Comparison of ENCODE assay signal across 24 cellular contexts in genomic region chr1:64030411-64030810, GRCh38.
"Had no signal": no experiment of that assay in that cellular context is flagged by ENCODE, and none has a peak within 500 bp of the region (broad histone marks: within the 10 kb centered on the region; RNA-seq: fewer than 3 reads in every experiment).

No MANE protein-coding gene starts in this region.

- H3K9me3 Mint-ChIP-seq: natural killer cell treated with Interleukin-12 subunit alpha and Interleukin-12 subunit beta and Interleukin-15 and Interleukin-18, amount 100 ng/mL, for 72 hours had no signal

- H3K4me3 Mint-ChIP-seq: memory B cell; mesothelial cell of epicardium; naive B cell; natural killer cell treated with Interleukin-12 subunit alpha and Interleukin-12 subunit beta and Interleukin-15 and Interleukin-18, amount 100 ng/mL, for 72 hours; neural crest cell; stimulated activated memory B cell treated with anti-CD40 and anti-IgM and Interleukin-4, amounts not matched to agents 10 μg/mL and 1 μg/mL and 100 μg/mL, for 72 hours had no signal

- H3K36me3 ChIP-seq: neutrophil, prostate gland, sigmoid colon, thoracic aorta, tibial nerve, upper lobe of left lung had no signal

- DNase-seq: cerebellar nuclear complex; cortex of kidney; dorsolateral prefrontal cortex; effector CD4-positive, alpha-beta T cell; head of caudate nucleus; kidney; left colon; mucosa of descending colon; naive B cell; right cardiac atrium; sigmoid colon; stimulated activated CD4-positive, alpha-beta T cell treated with anti-CD3 and anti-CD28 coated beads, Interleukin-4, amount 100 ng/mL, for 4 hours; stimulated activated naive CD8-positive, alpha-beta T cell treated with anti-CD3 and anti-CD28 coated beads, Interleukin-15, Interleukin-2, amounts not matched to agents 100 U/mL and 50 U/mL, for 24 hours; upper lobe of left lung had no signal

- H3K4me1 Mint-ChIP-seq: memory B cell; naive B cell; neural crest cell; stimulated activated memory B cell treated with anti-CD40 and anti-IgM and Interleukin-4, amounts not matched to agents 10 μg/mL and 1 μg/mL and 100 μg/mL, for 72 hours had no signal

- H3K27me3 Mint-ChIP-seq: naive B cell; stimulated activated memory B cell treated with anti-CD40 and anti-IgM and Interleukin-4, amounts not matched to agents 10 μg/mL and 1 μg/mL and 100 μg/mL, for 72 hours had no signal

- H3K4me1 ChIP-seq: prostate gland, upper lobe of left lung had no signal

- H3K36me3 Mint-ChIP-seq: memory B cell; naive B cell; natural killer cell treated with Interleukin-12 subunit alpha and Interleukin-12 subunit beta and Interleukin-15 and Interleukin-18, amount 100 ng/mL, for 72 hours; stimulated activated memory B cell treated with anti-CD40 and anti-IgM and Interleukin-4, amounts not matched to agents 10 μg/mL and 1 μg/mL and 100 μg/mL, for 72 hours had no signal

- H3K27ac ChIP-seq: dorsolateral prefrontal cortex, neutrophil, prostate gland, sigmoid colon, thoracic aorta, tibial nerve, upper lobe of left lung had no signal

- H3K4me3 ChIP-seq: dorsolateral prefrontal cortex, lung, mucosa of descending colon, prostate gland, sigmoid colon, thoracic aorta, tibial nerve, upper lobe of left lung had no signal

- H3K27me3 ChIP-seq: neutrophil, sigmoid colon, tibial nerve, upper lobe of left lung had no signal

- H3K27ac Mint-ChIP-seq: memory B cell; naive B cell; natural killer cell treated with Interleukin-12 subunit alpha and Interleukin-12 subunit beta and Interleukin-15 and Interleukin-18, amount 100 ng/mL, for 72 hours; stimulated activated memory B cell treated with anti-CD40 and anti-IgM and Interleukin-4, amounts not matched to agents 10 μg/mL and 1 μg/mL and 100 μg/mL, for 72 hours had no signal

- ATAC-seq: left colon; mucosa of descending colon; natural killer cell treated with Interleukin-12 subunit alpha and Interleukin-12 subunit beta and Interleukin-15 and Interleukin-18, amount 100 ng/mL, for 72 hours; stimulated activated memory B cell treated with anti-CD40 and anti-IgM and Interleukin-4, amounts not matched to agents 10 μg/mL and 1 μg/mL and 100 μg/mL, for 72 hours; stimulated activated naive CD8-positive, alpha-beta T cell treated with anti-CD3 and anti-CD28 coated beads, Interleukin-15, Interleukin-2, amounts not matched to agents 100 U/mL and 50 U/mL, for 24 hours had no signal
